Comparison of ENCODE assay signal across 13 cellular contexts in the genomic region with DNA sequence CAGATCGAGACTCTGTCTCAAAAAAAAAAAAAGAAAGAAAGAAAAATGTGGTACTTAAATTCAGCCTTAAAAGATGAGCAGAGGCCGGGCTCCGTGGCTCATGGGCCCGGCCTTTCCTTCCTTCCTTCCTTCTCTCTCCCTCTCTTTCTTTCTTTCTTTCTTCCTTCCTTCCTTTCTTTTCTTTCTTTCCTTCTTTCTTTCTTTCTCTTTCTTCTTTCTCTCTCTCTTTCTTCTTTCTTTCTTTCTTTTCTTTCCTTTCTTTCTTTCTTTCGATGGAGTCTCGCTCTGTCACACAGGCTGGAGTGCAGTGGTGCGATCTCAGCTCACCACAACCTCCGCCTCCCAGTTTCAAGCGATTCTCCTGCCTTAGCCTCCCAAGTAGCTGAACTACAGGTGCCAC. TPM values are rescaled to one million over a fixed set of nuclear protein-coding genes. Genes with fewer than 3 reads are reported as not detected.
"Had no signal": no experiment of that assay in that cellular context is flagged by ENCODE, and none has a peak within 500 bp of the region (broad histone marks: within the 10 kb centered on the region; RNA-seq: fewer than 3 reads in every experiment).

No MANE protein-coding gene starts in this region.

RNA-seq across cellular contexts. Expression of gene NANOG, which starts 5.8 kb away (rescaled TPM):
- total RNA-seq: activated B cell treated with CpG ODN at 0.5 μM for 24 hours; activated CD4-positive, alpha-beta memory T cell treated with anti-CD3 and anti-CD28 coated beads for 36 hours; activated CD4-positive, alpha-beta memory T cell treated with anti-CD3 and anti-CD28 coated beads, Interleukin-2, amount 10 ng/mL, durations not matched to agents 7 days and 5 days; activated CD4-positive, alpha-beta T cell treated with anti-CD3 and anti-CD28 coated beads for 36 hours; activated CD4-positive, alpha-beta T cell treated with anti-CD3 and anti-CD28 coated beads, Interleukin-2, amount 10 ng/mL, durations not matched to agents 24 days and 14 days; activated CD4-positive, alpha-beta T cell treated with anti-CD3 and anti-CD28 coated beads, Interleukin-2, amount 10 ng/mL, durations not matched to agents 7 days and 5 days; activated CD8-positive, alpha-beta memory T cell treated with anti-CD3 and anti-CD28 coated beads for 36 hours; activated CD8-positive, alpha-beta memory T cell treated with anti-CD3 and anti-CD28 coated beads, Interleukin-2, amount 10 ng/mL, durations not matched to agents 7 days and 5 days; activated CD8-positive, alpha-beta T cell treated with anti-CD3 and anti-CD28 coated beads for 36 hours; activated CD8-positive, alpha-beta T cell treated with anti-CD3 and anti-CD28 coated beads, Interleukin-2, amount 10 ng/mL, durations not matched to agents 7 days and 5 days; T-helper 1 cell treated with Interleukin-12 subunit alpha and Interleukin-12 subunit beta and Interleukin-4 antibody, amounts not matched to agents 30 ng/mL and 1 ng/mL, for 36 hours; T-helper 17 cell; T-helper 2 cell treated with Interferon-gamma antibody and Interleukin-4, amounts not matched to agents 100 ng/mL and 5 ng/mL, for 36 hours had no signal

RNA-seq across cellular contexts. Expression of gene NANOGNB, which starts 18.4 kb away (rescaled TPM):
- total RNA-seq: activated B cell treated with CpG ODN at 0.5 μM for 24 hours; activated CD4-positive, alpha-beta memory T cell treated with anti-CD3 and anti-CD28 coated beads for 36 hours; activated CD4-positive, alpha-beta memory T cell treated with anti-CD3 and anti-CD28 coated beads, Interleukin-2, amount 10 ng/mL, durations not matched to agents 7 days and 5 days; activated CD4-positive, alpha-beta T cell treated with anti-CD3 and anti-CD28 coated beads for 36 hours; activated CD4-positive, alpha-beta T cell treated with anti-CD3 and anti-CD28 coated beads, Interleukin-2, amount 10 ng/mL, durations not matched to agents 24 days and 14 days; activated CD4-positive, alpha-beta T cell treated with anti-CD3 and anti-CD28 coated beads, Interleukin-2, amount 10 ng/mL, durations not matched to agents 7 days and 5 days; activated CD8-positive, alpha-beta memory T cell treated with anti-CD3 and anti-CD28 coated beads for 36 hours; activated CD8-positive, alpha-beta memory T cell treated with anti-CD3 and anti-CD28 coated beads, Interleukin-2, amount 10 ng/mL, durations not matched to agents 7 days and 5 days; activated CD8-positive, alpha-beta T cell treated with anti-CD3 and anti-CD28 coated beads for 36 hours; activated CD8-positive, alpha-beta T cell treated with anti-CD3 and anti-CD28 coated beads, Interleukin-2, amount 10 ng/mL, durations not matched to agents 7 days and 5 days; T-helper 1 cell treated with Interleukin-12 subunit alpha and Interleukin-12 subunit beta and Interleukin-4 antibody, amounts not matched to agents 30 ng/mL and 1 ng/mL, for 36 hours; T-helper 17 cell; T-helper 2 cell treated with Interferon-gamma antibody and Interleukin-4, amounts not matched to agents 100 ng/mL and 5 ng/mL, for 36 hours had no signal

RNA-seq across cellular contexts. Expression of gene CLEC4C, which starts 36.3 kb away (rescaled TPM):
- total RNA-seq: activated CD4-positive, alpha-beta memory T cell treated with anti-CD3 and anti-CD28 coated beads for 36 hours; activated CD4-positive, alpha-beta memory T cell treated with anti-CD3 and anti-CD28 coated beads, Interleukin-2, amount 10 ng/mL, durations not matched to agents 7 days and 5 days; activated CD4-positive, alpha-beta T cell treated with anti-CD3 and anti-CD28 coated beads for 36 hours; activated CD4-positive, alpha-beta T cell treated with anti-CD3 and anti-CD28 coated beads, Interleukin-2, amount 10 ng/mL, durations not matched to agents 24 days and 14 days; activated CD4-positive, alpha-beta T cell treated with anti-CD3 and anti-CD28 coated beads, Interleukin-2, amount 10 ng/mL, durations not matched to agents 7 days and 5 days; activated CD8-positive, alpha-beta memory T cell treated with anti-CD3 and anti-CD28 coated beads for 36 hours; activated CD8-positive, alpha-beta memory T cell treated with anti-CD3 and anti-CD28 coated beads, Interleukin-2, amount 10 ng/mL, durations not matched to agents 7 days and 5 days; activated CD8-positive, alpha-beta T cell treated with anti-CD3 and anti-CD28 coated beads for 36 hours; activated CD8-positive, alpha-beta T cell treated with anti-CD3 and anti-CD28 coated beads, Interleukin-2, amount 10 ng/mL, durations not matched to agents 7 days and 5 days; T-helper 1 cell treated with Interleukin-12 subunit alpha and Interleukin-12 subunit beta and Interleukin-4 antibody, amounts not matched to agents 30 ng/mL and 1 ng/mL, for 36 hours; T-helper 17 cell; T-helper 2 cell treated with Interferon-gamma antibody and Interleukin-4, amounts not matched to agents 100 ng/mL and 5 ng/mL, for 36 hours had no signal
